1 cellular context compared by ENCODE assay signal in genomic region chr2:102030855-102031527, GRCh38.
TF ChIP-seq lines count a peak whose summit lies in the region.

No MANE protein-coding gene starts in this region.

TF ChIP-seq in IMR-90, 13 proteins besides CTCF, POLR2A, EP300 and RAD21:
- TF ChIP-seq CHD1 (IDR thresholded peaks at IDR 0.05; ENCODE audit: low read depth, low read length) (no peak), CEBPB (IDR thresholded peaks at IDR 0.05; ENCODE audit: low read depth, low read length) (no peak), FOS (IDR thresholded peaks at IDR 0.05; ENCODE audit: low read depth, low read length) (no peak)
TF ChIP-seq in IMR-90: peak in this region for 0.
